In genomic region chr15:25368855-25369254, GRCh38 we compare ENCODE assay signal across 17 cellular contexts.
DNase-seq lines count a peak whose midpoint lies in the region; ATAC-seq and TF ChIP-seq lines count a peak whose summit lies in the region.
"Had no signal": no experiment of that assay in that cellular context is flagged by ENCODE, and none has a peak within 500 bp of the region (broad histone marks: within the 10 kb centered on the region; RNA-seq: fewer than 3 reads in every experiment).

No MANE protein-coding gene starts in this region.

- H3K36me3 Mint-ChIP-seq in GM23338 (ENCODE audit: low read depth) = peaks cover 53% of the 10 kb centered on the region
- H3K36me3 Mint-ChIP-seq in activated T-helper 2 cell treated with anti-CD3 and anti-CD28 coated beads, Interferon-gamma antibody, Interleukin-2, Interleukin-4, amounts not matched to agents 10 μg/mL and 5 μg/mL and 100 μg/mL, durations not matched to agents 14 hours and 24 hours and 36 hours (ENCODE audit: low read depth) = peaks cover 68% of the 10 kb centered on the region

- TF ChIP-seq CTCF in GM23338 (conservative IDR thresholded peaks at IDR 0.05; ENCODE audit: low read depth in 2 of 2) (no peak), astrocyte of the spinal cord (IDR thresholded peaks at IDR 0.05; ENCODE audit: low read depth, low read length) (no peak)

- no peaks in the 10 kb centered on the region for H3K27me3 Mint-ChIP-seq in GM23338 (ENCODE audit: insufficient read depth, low read depth, poor library complexity)
- H3K27me3 Mint-ChIP-seq in activated T-helper 2 cell treated with anti-CD3 and anti-CD28 coated beads, Interferon-gamma antibody, Interleukin-2, Interleukin-4, amounts not matched to agents 10 μg/mL and 5 μg/mL and 100 μg/mL, durations not matched to agents 14 hours and 24 hours and 36 hours (ENCODE audit: low read depth) = no peaks in the 10 kb centered on the region
- H3K27me3 Mint-ChIP-seq: CD4-positive, CD25-positive, alpha-beta regulatory T cell had no signal

- H4K5ac ChIP-seq in mesendoderm (ENCODE audit: low read length) = no peak overlapping the region

- H2BK15ac ChIP-seq in mesendoderm (replicated peaks; ENCODE audit: low read depth) = no peak overlapping the region

- H3K79me2 ChIP-seq in GM23338 (replicated peaks; ENCODE audit: insufficient read depth) = peaks cover 80% of the 10 kb centered on the region
- H3K79me2 ChIP-seq in mesendoderm (ENCODE audit: control insufficient read depth, insufficient read depth, low read length) = peaks cover 2% of the 10 kb centered on the region

- H2BK5ac ChIP-seq in mesendoderm (ENCODE audit: low read length) = no peak overlapping the region

- no peak overlapping the region for H3K18ac ChIP-seq in mesendoderm (ENCODE audit: low read length)

- H3K23ac ChIP-seq in mesendoderm (ENCODE audit: low read length) = no peak overlapping the region

- no peaks in the 10 kb centered on the region for H3F3A ChIP-seq in GM23338 (replicated peaks; ENCODE audit: low read depth)

- no peaks in the 10 kb centered on the region for H3K9me2 ChIP-seq in GM23338 (ENCODE audit: insufficient read depth)

- H3K4me2 ChIP-seq in GM23338 (no peak overlapping the region), mesendoderm (ENCODE audit: low read length) (no peak overlapping the region)
- H3K4me2 ChIP-seq: A549 had no signal

- no CpG with 5 or more reads among the region's 1 CpG for WGBS in mesendoderm (ENCODE audit: extremely low coverage, insufficient coverage, low lambda C conversion rate)

- DNase-seq in AG08395 (ENCODE audit: low spot score) (peak; percentile 8), GM23338 (ENCODE audit: low spot score) (no peak), astrocyte of the spinal cord (ENCODE audit: low read depth, low spot score) (peak; percentile 16), mesendoderm (peak; percentile 11)
- DNase-seq in activated effector memory CD4-positive, alpha-beta T cell treated with Interleukin-2 at 50 U/mL for 16 hours = no peak
- DNase-seq in activated T-helper 2 cell treated with anti-CD3 and anti-CD28 coated beads, Interferon-gamma antibody, Interleukin-2, Interleukin-4, amounts not matched to agents 10 μg/mL and 5 μg/mL and 100 μg/mL, durations not matched to agents 14 hours and 24 hours and 36 hours (ENCODE audit: low spot score) = no peak
- DNase-seq: CD4-positive, CD25-positive, alpha-beta regulatory T cell; KG1; MM.1S; NCI-H1105; NCI-H187; NCI-H446 had no signal

- no peak overlapping the region for H2BK120ac ChIP-seq in mesendoderm (ENCODE audit: low read depth, low read length)

- H3K27me3 ChIP-seq in GM23338 (ENCODE audit: insufficient read depth) = no peaks in the 10 kb centered on the region
- H3K27me3 ChIP-seq in mesendoderm (ENCODE audit: insufficient read depth, low read length, poor library complexity) = no peaks in the 10 kb centered on the region
- H3K27me3 ChIP-seq: SJSA1 had no signal

- in situ Hi-C loops in astrocyte of the spinal cord (cut with HindIII; ENCODE audit: low sequenced_read_pairs) = no loop called here

- H3K27ac Mint-ChIP-seq in GM23338 = 0 out of 2 replicates have a peak overlapping the region, but pooled peaks have one; percentile 46
- H3K27ac Mint-ChIP-seq in activated T-helper 2 cell treated with anti-CD3 and anti-CD28 coated beads, Interferon-gamma antibody, Interleukin-2, Interleukin-4, amounts not matched to agents 10 μg/mL and 5 μg/mL and 100 μg/mL, durations not matched to agents 14 hours and 24 hours and 36 hours = no peak overlapping the region

- ATAC-seq in GM23338 (no peak), HG03196 (IDR thresholded peaks at IDR 0.05; ENCODE audit: unreplicated experiment) (no peak)
- ATAC-seq: A549, HCT116 had no signal

- no peak overlapping the region for H4K8ac ChIP-seq in mesendoderm (ENCODE audit: low read depth, low read length)

- peaks cover 8% of the 10 kb centered on the region; the same call in 2 of the 3 replicates for H3K4me1 Mint-ChIP-seq in GM23338
- H3K4me1 Mint-ChIP-seq in activated T-helper 2 cell treated with anti-CD3 and anti-CD28 coated beads, Interferon-gamma antibody, Interleukin-2, Interleukin-4, amounts not matched to agents 10 μg/mL and 5 μg/mL and 100 μg/mL, durations not matched to agents 14 hours and 24 hours and 36 hours (ENCODE audit: low read depth) = peaks cover 12% of the 10 kb centered on the region

- no peak overlapping the region for H2AFZ ChIP-seq in GM23338

- H3K36me3 ChIP-seq in GM23338 (ENCODE audit: insufficient read depth) = peaks cover 8% of the 10 kb centered on the region; the same call in 1 of the 2 replicates
- peaks cover 1% of the 10 kb centered on the region for H3K36me3 ChIP-seq in mesendoderm (ENCODE audit: control insufficient read depth, insufficient read depth, low read length)

- H3K4me3 ChIP-seq in GM23338 = no peak overlapping the region
- H3K4me3 ChIP-seq in astrocyte of the spinal cord (ENCODE audit: low read depth, low read length) = no peak overlapping the region
- no peak overlapping the region for H3K4me3 ChIP-seq in mesendoderm (ENCODE audit: low read length)
- H3K4me3 ChIP-seq: A549, SJSA1 had no signal

- no peaks in the 10 kb centered on the region; the same call in 1 of the 2 replicates for H4K20me1 ChIP-seq in GM23338 (replicated peaks; ENCODE audit: insufficient read depth)

- peaks cover 2% of the 10 kb centered on the region for H3K79me1 ChIP-seq in mesendoderm (ENCODE audit: low read length)

- no peak overlapping the region for H3K27ac ChIP-seq in GM23338 (ENCODE audit: low read depth)
- H3K27ac ChIP-seq in mesendoderm (ENCODE audit: low read depth, low read length) = no peak overlapping the region
- H3K27ac ChIP-seq: A549, RWPE1, SJSA1 had no signal

- H3K56ac ChIP-seq in mesendoderm (ENCODE audit: low read length) = no peak overlapping the region

- H3K9me3 Mint-ChIP-seq in GM23338 = no peaks in the 10 kb centered on the region
- H3K9me3 Mint-ChIP-seq in activated T-helper 2 cell treated with anti-CD3 and anti-CD28 coated beads, Interferon-gamma antibody, Interleukin-2, Interleukin-4, amounts not matched to agents 10 μg/mL and 5 μg/mL and 100 μg/mL, durations not matched to agents 14 hours and 24 hours and 36 hours = peaks cover 4% of the 10 kb centered on the region

- no peak overlapping the region for H3K4me3 Mint-ChIP-seq in GM23338
- no peak overlapping the region for H3K4me3 Mint-ChIP-seq in activated T-helper 2 cell treated with anti-CD3 and anti-CD28 coated beads, Interferon-gamma antibody, Interleukin-2, Interleukin-4, amounts not matched to agents 10 μg/mL and 5 μg/mL and 100 μg/mL, durations not matched to agents 14 hours and 24 hours and 36 hours (ENCODE audit: low read depth)
- H3K4me3 Mint-ChIP-seq: CD4-positive, CD25-positive, alpha-beta regulatory T cell had no signal

- intact Hi-C loops in activated T-helper 2 cell treated with anti-CD3 and anti-CD28 coated beads, Interferon-gamma antibody, Interleukin-2, Interleukin-4, amounts not matched to agents 10 μg/mL and 5 μg/mL and 100 μg/mL, durations not matched to agents 14 hours and 24 hours and 36 hours (cut with micrococcal nuclease) = loop anchor here (5.0 kb wide), 1 partner anchor 68 kb away; the partner anchor contains the start of gene UBE3A

- H3K4ac ChIP-seq in mesendoderm (ENCODE audit: low read depth, low read length) = no peak overlapping the region

- no peaks in the 10 kb centered on the region for H3K4me1 ChIP-seq in GM23338 (ENCODE audit: insufficient read depth)
- no peaks in the 10 kb centered on the region for H3K4me1 ChIP-seq in mesendoderm (ENCODE audit: control insufficient read depth, low read depth, low read length)
- H3K4me1 ChIP-seq: A549 had no signal

- no peak overlapping the region for H3K9ac ChIP-seq in mesendoderm (ENCODE audit: low read length)

- H2AK5ac ChIP-seq in mesendoderm (ENCODE audit: low read length) = no peak overlapping the region

TF ChIP-seq in GM23338, 12 proteins besides CTCF, POLR2A, EP300 and RAD21 (continues in another document):
- no peak for TF ChIP-seq ZNF331 (CRISPR knock-in tag; IDR thresholded peaks at IDR 0.05; ENCODE audit: low read depth)
- TF ChIP-seq, protein P1, sequence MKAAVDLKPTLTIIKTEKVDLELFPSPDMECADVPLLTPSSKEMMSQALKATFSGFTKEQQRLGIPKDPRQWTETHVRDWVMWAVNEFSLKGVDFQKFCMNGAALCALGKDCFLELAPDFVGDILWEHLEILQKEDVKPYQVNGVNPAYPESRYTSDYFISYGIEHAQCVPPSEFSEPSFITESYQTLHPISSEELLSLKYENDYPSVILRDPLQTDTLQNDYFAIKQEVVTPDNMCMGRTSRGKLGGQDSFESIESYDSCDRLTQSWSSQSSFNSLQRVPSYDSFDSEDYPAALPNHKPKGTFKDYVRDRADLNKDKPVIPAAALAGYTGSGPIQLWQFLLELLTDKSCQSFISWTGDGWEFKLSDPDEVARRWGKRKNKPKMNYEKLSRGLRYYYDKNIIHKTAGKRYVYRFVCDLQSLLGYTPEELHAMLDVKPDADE (IDR thresholded peaks at IDR 0.05) = no peak

Comparison
In these comparisons a context has a peak if more than half of its experiments do, and no peak if none do; other contexts are left out.
1. DNase-seq: peak in AG08395 (single experiment), astrocyte of the spinal cord (single experiment) and mesendoderm (single experiment); none in GM23338 (single experiment), activated effector memory CD4-positive, alpha-beta T cell treated with Interleukin-2 at 50 U/mL for 16 hours (single experiment) and activated T-helper 2 cell treated with anti-CD3 and anti-CD28 coated beads, Interferon-gamma antibody, Interleukin-2, Interleukin-4, amounts not matched to agents 10 μg/mL and 5 μg/mL and 100 μg/mL, durations not matched to agents 14 hours and 24 hours and 36 hours (single experiment).